Comparison of ENCODE assay signal across 19 cellular contexts in the genomic region with DNA sequence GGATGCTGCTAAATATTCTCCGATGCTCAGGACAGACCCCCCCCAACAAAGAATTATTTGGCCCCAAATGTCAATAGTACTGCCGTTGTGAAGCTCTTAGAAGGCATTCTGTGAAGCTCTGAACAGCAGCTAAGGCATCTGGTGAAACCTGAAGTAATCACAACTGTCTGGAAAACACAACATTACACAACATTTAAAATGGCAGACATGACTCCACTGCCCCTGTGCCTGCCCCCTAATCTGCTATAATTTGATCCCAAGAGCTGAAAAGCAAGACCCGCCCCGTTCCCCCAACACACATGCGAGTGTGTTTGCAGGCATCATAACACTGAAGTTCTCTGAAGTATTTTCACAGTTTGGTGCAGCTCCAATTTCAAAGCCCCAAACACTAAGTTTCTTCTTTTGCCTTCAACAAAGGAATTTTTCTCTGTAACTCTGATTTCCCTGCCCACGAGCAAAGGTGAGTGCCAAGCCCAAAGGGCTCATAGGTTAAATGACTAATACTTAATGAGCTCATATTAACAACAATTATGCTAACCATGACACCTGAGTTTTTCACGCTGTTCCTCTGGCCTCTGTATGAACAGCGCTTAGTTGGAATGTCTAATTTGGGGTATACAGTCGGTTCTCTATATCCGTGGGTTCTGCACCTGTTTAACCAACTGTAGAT.
DNase-seq lines count a peak whose midpoint lies in the region; ATAC-seq and TF ChIP-seq lines count a peak whose summit lies in the region.
"Had no signal": no experiment of that assay in that cellular context is flagged by ENCODE, and none has a peak within 500 bp of the region (broad histone marks: within the 10 kb centered on the region; RNA-seq: fewer than 3 reads in every experiment).

No MANE protein-coding gene starts in this region.

- no peaks in the 10 kb centered on the region for H3K27me3 ChIP-seq in CD4-positive, alpha-beta memory T cell (ENCODE audit: insufficient read depth, low read length)
- H3K27me3 ChIP-seq in Peyer's patch (no peaks in the 10 kb centered on the region), esophagus squamous epithelium (no peaks in the 10 kb centered on the region)

- no peak overlapping the region for H3K4me3 ChIP-seq in CD4-positive, alpha-beta memory T cell (ENCODE audit: low read length in 2 of 2)
- H3K4me3 ChIP-seq in Peyer's patch (no peak overlapping the region), esophagus squamous epithelium (no peak overlapping the region)
- H3K4me3 ChIP-seq: heart right ventricle had no signal

- H3K9me3 Mint-ChIP-seq in CD4-positive, alpha-beta memory T cell, result no peaks in the 10 kb centered on the region
- H3K9me3 Mint-ChIP-seq in progenitor cell of endocrine pancreas (ENCODE audit: low read depth), result no peaks in the 10 kb centered on the region
- H3K9me3 Mint-ChIP-seq: H9, memory B cell had no signal

- peaks cover 0 to 6% (median 2%) of the 10 kb centered on the region in 4 donors for H3K4me1 Mint-ChIP-seq in CD4-positive, alpha-beta memory T cell
- H3K4me1 Mint-ChIP-seq in progenitor cell of endocrine pancreas (ENCODE audit: low read depth), result peaks cover 58% of the 10 kb centered on the region

- peak overlapping the region in 4 of 7 donors; percentile 3 to 79 (median 26) for H3K27ac Mint-ChIP-seq in CD4-positive, alpha-beta memory T cell
- peak overlapping the region; percentile 28 for H3K27ac Mint-ChIP-seq in progenitor cell of endocrine pancreas
- H3K27ac Mint-ChIP-seq: H9 had no signal

- TF ChIP-seq POLR2A in Peyer's patch (IDR thresholded peaks at IDR 0.05) (no peak), esophagus squamous epithelium (IDR thresholded peaks at IDR 0.05) (no peak)

- TF ChIP-seq CTCF in Peyer's patch (IDR thresholded peaks at IDR 0.05), result no peak
- no peak for TF ChIP-seq CTCF in esophagus squamous epithelium (IDR thresholded peaks at IDR 0.05)
- TF ChIP-seq CTCF in progenitor cell of endocrine pancreas (IDR thresholded peaks at IDR 0.05; ENCODE audit: unreplicated experiment), result no peak

- CTCF ChIA-PET in CD4-positive, alpha-beta memory T cell (lab: Charles Lee; ENCODE audit: partially characterized antibody), result no interaction called here

- no peak overlapping the region for H3K4me3 Mint-ChIP-seq in CD4-positive, alpha-beta memory T cell
- no peak overlapping the region for H3K4me3 Mint-ChIP-seq in progenitor cell of endocrine pancreas (ENCODE audit: low read depth)
- H3K4me3 Mint-ChIP-seq: H9, memory B cell had no signal

- intact Hi-C loops in CD4-positive, alpha-beta memory T cell (cut with micrococcal nuclease), result no loop called here
- intact Hi-C loops in esophagus squamous epithelium (cut with DNase I), result no loop called here

- no peaks in the 10 kb centered on the region for H3K27me3 Mint-ChIP-seq in CD4-positive, alpha-beta memory T cell
- peaks cover 3% of the 10 kb centered on the region for H3K27me3 Mint-ChIP-seq in progenitor cell of endocrine pancreas
- H3K27me3 Mint-ChIP-seq: memory B cell had no signal

- no peak overlapping the region for H3K27ac ChIP-seq in CD4-positive, alpha-beta memory T cell (ENCODE audit: low read depth, low read length)
- H3K27ac ChIP-seq in Peyer's patch (peak overlapping the region in 3 of 4 donors; percentile 69 to 84 (median 83)), esophagus squamous epithelium (peak overlapping the region; percentile 37 to 88 (median 79))
- H3K27ac ChIP-seq: heart right ventricle had no signal

- POLR2A ChIA-PET in CD4-positive, alpha-beta memory T cell (lab: Charles Lee; ENCODE audit: partially characterized antibody), result no interaction called here

- peaks cover 70% of the 10 kb centered on the region for H3K36me3 ChIP-seq in CD4-positive, alpha-beta memory T cell (ENCODE audit: insufficient read depth, low read length)
- H3K36me3 ChIP-seq in Peyer's patch (peaks cover 0 to 10% (median 0%) of the 10 kb centered on the region in 3 donors), esophagus squamous epithelium (peaks cover 0 to 42% (median 0%) of the 10 kb centered on the region in 3 donors)

- no peak for ATAC-seq in GM21447 (IDR thresholded peaks at IDR 0.05; ENCODE audit: unreplicated experiment)
- ATAC-seq: heart right ventricle had no signal

- DNase-seq in CD4-positive, alpha-beta memory T cell, result no peak
- no peak for DNase-seq in Peyer's patch
- no peak for DNase-seq in esophagus squamous epithelium (lab: John Stamatoyannopoulos, UW)
- DNase-seq in progenitor cell of endocrine pancreas (ENCODE audit: low spot score, unreplicated experiment), result no peak
- DNase-seq in H4 (ENCODE audit: low spot score), result no peak
- DNase-seq in anterior cingulate cortex (lab: John Stamatoyannopoulos, UW), result no peak
- no peak for DNase-seq in COLO668 (lab: John Stamatoyannopoulos, UW; ENCODE audit: unreplicated experiment)
- DNase-seq: activated CD4-positive, alpha-beta T cell treated with anti-CD3 and anti-CD28 coated beads, Interleukin-2, amount 50 U/mL, for 4 hours; activated naive CD4-positive, alpha-beta T cell treated with anti-CD3 and anti-CD28 coated beads, Interleukin-2, amount 50 U/mL, for 16 hours; H9; heart right ventricle; kidney; NCI-H2029 treated with DMSO at 0.1 percent for 48 hours; NCI-H446 treated with DMSO at 0.1 percent for 48 hours; NK-92 treated with Interleukin-12 subunit alpha and Interleukin-12 subunit beta, amount 100 ng/mL, for 24 hours; RPMI8226; stimulated activated naive CD4-positive, alpha-beta T cell treated with Interleukin-2 at 50 U/mL for 16 hours had no signal

- H3K9me3 ChIP-seq in CD4-positive, alpha-beta memory T cell (ENCODE audit: control insufficient read depth in 1 of 2, low read length in 2 of 2), result no peaks in the 10 kb centered on the region
- H3K9me3 ChIP-seq in Peyer's patch (no peaks in the 10 kb centered on the region), esophagus squamous epithelium (no peaks in the 10 kb centered on the region)
- H3K9me3 ChIP-seq: heart right ventricle had no signal

- H3K36me3 Mint-ChIP-seq in CD4-positive, alpha-beta memory T cell, result peaks cover 53 to 75% of the 10 kb centered on the region in 2 donors
- H3K36me3 Mint-ChIP-seq in progenitor cell of endocrine pancreas (ENCODE audit: insufficient read depth), result peaks cover 2% of the 10 kb centered on the region

- WGBS in esophagus squamous epithelium, 2 donors, result 63% methylated on average over 10 of the region's 10 CpGs

- H3K4me1 ChIP-seq in CD4-positive, alpha-beta memory T cell (ENCODE audit: insufficient read depth, low read length), result no peaks in the 10 kb centered on the region
- H3K4me1 ChIP-seq in Peyer's patch, result peaks cover 0 to 29% (median 9%) of the 10 kb centered on the region in 4 donors
- peaks cover 30 to 79% (median 44%) of the 10 kb centered on the region in 3 donors for H3K4me1 ChIP-seq in esophagus squamous epithelium
